Comparison of ENCODE assay signal across 31 cellular contexts in genomic region chr14:53360821-53361220, GRCh38.
"Had no signal": no experiment of that assay in that cellular context is flagged by ENCODE, and none has a peak within 500 bp of the region (broad histone marks: within the 10 kb centered on the region; RNA-seq: fewer than 3 reads in every experiment).

No MANE protein-coding gene starts in this region.

- ATAC-seq: activated naive CD4-positive, alpha-beta T cell treated with anti-CD3 and anti-CD28 coated beads, Interleukin-2, amount 50 U/mL, for 72 hours; activated T-cell treated with anti-CD3 and anti-CD28 coated beads, Interleukin-2, amount 50 U/mL, for 72 hours; body of pancreas; effector memory CD8-positive, alpha-beta T cell; foreskin keratinocyte; gastrocnemius medialis; heart left ventricle; T-helper 17 cell had no signal

- H3K9me3 ChIP-seq: body of pancreas, esophagus muscularis mucosa, gastrocnemius medialis had no signal

- H3K4me3 Mint-ChIP-seq: activated CD4-positive, alpha-beta memory T cell treated with anti-CD3 and anti-CD28 coated beads, Interleukin-2, amount 10 ng/mL, durations not matched to agents 7 days and 5 days; activated CD4-positive, alpha-beta T cell treated with anti-CD3 and anti-CD28 coated beads, Interleukin-2, amount 10 ng/mL, durations not matched to agents 7 days and 5 days; activated naive CD4-positive, alpha-beta T cell treated with anti-CD3 and anti-CD28 coated beads, Interleukin-2, amount 10 ng/mL, durations not matched to agents 7 days and 5 days; activated naive CD8-positive, alpha-beta T cell treated with anti-CD3 and anti-CD28 coated beads, Interleukin-2, amount 10 ng/mL, durations not matched to agents 7 days and 5 days; activated T-cell treated with anti-CD3 and anti-CD28 coated beads, Interleukin-2, amount 50 U/mL, for 24 hours; activated T-cell treated with anti-CD3 and anti-CD28 coated beads, Interleukin-2, amount 50 U/mL, for 72 hours; effector memory CD8-positive, alpha-beta T cell; T-helper 17 cell; T-helper 2 cell treated with Interferon-gamma antibody and Interleukin-4, amounts not matched to agents 5 μg/mL and 100 μg/mL, for 36 hours had no signal

- DNase-seq: activated CD4-positive, alpha-beta memory T cell treated with anti-CD3 and anti-CD28 coated beads, Interleukin-2, amount 10 ng/mL, durations not matched to agents 7 days and 5 days; activated CD4-positive, alpha-beta T cell treated with anti-CD3 and anti-CD28 coated beads for 1 hour; activated CD4-positive, alpha-beta T cell treated with anti-CD3 and anti-CD28 coated beads for 4 hours; activated CD4-positive, alpha-beta T cell treated with anti-CD3 and anti-CD28 coated beads, Interleukin-2, amount 10 ng/mL, durations not matched to agents 7 days and 5 days; activated CD4-positive, alpha-beta T cell treated with anti-CD3 and anti-CD28 coated beads, Interleukin-2, amount 50 U/mL, for 4 hours; activated CD4-positive, CD25-positive, alpha-beta regulatory T cell; activated CD8-positive, alpha-beta memory T cell treated with anti-CD3 and anti-CD28 coated beads, Interleukin-2, amount 50 U/mL, for 48 hours; activated gamma-delta T cell; activated naive CD4-positive, alpha-beta T cell; activated naive CD4-positive, alpha-beta T cell treated with anti-CD3 and anti-CD28 coated beads, Interleukin-2, amount 10 ng/mL, durations not matched to agents 7 days and 5 days; activated naive CD8-positive, alpha-beta T cell treated with anti-CD3 and anti-CD28 coated beads, Interleukin-2, amount 10 ng/mL, durations not matched to agents 7 days and 5 days; activated T-cell treated with anti-CD3 and anti-CD28 coated beads for 4 hours; activated T-cell treated with anti-CD3 and anti-CD28 coated beads, Interleukin-2, amount 50 U/mL, for 24 hours; activated T-cell treated with anti-CD3 and anti-CD28 coated beads, Interleukin-2, amount 50 U/mL, for 72 hours; anterior cingulate cortex; body of pancreas; caudate nucleus; cortex of kidney; dermis blood vessel endothelial cell; effector CD4-positive, alpha-beta T cell; effector memory CD8-positive, alpha-beta T cell; foreskin keratinocyte; gastrocnemius medialis; glutamatergic neuron; heart left ventricle; T-helper 1 cell; T-helper 17 cell; T1000 had no signal

- H3K4me1 ChIP-seq: body of pancreas, gastrocnemius medialis had no signal

- H3K4me3 ChIP-seq: body of pancreas, esophagus muscularis mucosa, gastrocnemius medialis, heart left ventricle had no signal

- H3K36me3 ChIP-seq: esophagus muscularis mucosa, gastrocnemius medialis, heart left ventricle had no signal

- H3K4me1 Mint-ChIP-seq: activated CD4-positive, alpha-beta memory T cell treated with anti-CD3 and anti-CD28 coated beads, Interleukin-2, amount 10 ng/mL, durations not matched to agents 7 days and 5 days; activated CD4-positive, alpha-beta T cell treated with anti-CD3 and anti-CD28 coated beads, Interleukin-2, amount 10 ng/mL, durations not matched to agents 7 days and 5 days; activated naive CD4-positive, alpha-beta T cell treated with anti-CD3 and anti-CD28 coated beads, Interleukin-2, amount 10 ng/mL, durations not matched to agents 7 days and 5 days; activated naive CD8-positive, alpha-beta T cell treated with anti-CD3 and anti-CD28 coated beads, Interleukin-2, amount 10 ng/mL, durations not matched to agents 7 days and 5 days; T-helper 17 cell had no signal

- H3K27me3 ChIP-seq: body of pancreas, esophagus muscularis mucosa, foreskin keratinocyte, gastrocnemius medialis, heart left ventricle had no signal

- H3K36me3 Mint-ChIP-seq: activated naive CD4-positive, alpha-beta T cell treated with anti-CD3 and anti-CD28 coated beads, Interleukin-2, amount 10 ng/mL, durations not matched to agents 7 days and 5 days; activated naive CD4-positive, alpha-beta T cell treated with anti-CD3 and anti-CD28 coated beads, Interleukin-2, amount 50 U/mL, for 72 hours; activated naive CD8-positive, alpha-beta T cell treated with anti-CD3 and anti-CD28 coated beads, Interleukin-2, amount 10 ng/mL, durations not matched to agents 7 days and 5 days had no signal

- H3K27me3 Mint-ChIP-seq: activated CD4-positive, alpha-beta memory T cell treated with anti-CD3 and anti-CD28 coated beads, Interleukin-2, amount 10 ng/mL, durations not matched to agents 7 days and 5 days; activated CD4-positive, alpha-beta T cell treated with anti-CD3 and anti-CD28 coated beads, Interleukin-2, amount 10 ng/mL, durations not matched to agents 7 days and 5 days; activated naive CD4-positive, alpha-beta T cell treated with anti-CD3 and anti-CD28 coated beads, Interleukin-2, amount 10 ng/mL, durations not matched to agents 7 days and 5 days; activated naive CD8-positive, alpha-beta T cell treated with anti-CD3 and anti-CD28 coated beads, Interleukin-2, amount 10 ng/mL, durations not matched to agents 7 days and 5 days; activated T-cell treated with anti-CD3 and anti-CD28 coated beads, Interleukin-2, amount 50 U/mL, for 24 hours; effector memory CD8-positive, alpha-beta T cell; T-helper 17 cell had no signal

- H3K27ac Mint-ChIP-seq: activated CD4-positive, alpha-beta memory T cell treated with anti-CD3 and anti-CD28 coated beads, Interleukin-2, amount 10 ng/mL, durations not matched to agents 7 days and 5 days; activated CD4-positive, alpha-beta T cell treated with anti-CD3 and anti-CD28 coated beads, Interleukin-2, amount 10 ng/mL, durations not matched to agents 7 days and 5 days; activated naive CD4-positive, alpha-beta T cell treated with anti-CD3 and anti-CD28 coated beads, Interleukin-2, amount 10 ng/mL, durations not matched to agents 7 days and 5 days; activated naive CD8-positive, alpha-beta T cell treated with anti-CD3 and anti-CD28 coated beads, Interleukin-2, amount 10 ng/mL, durations not matched to agents 7 days and 5 days; activated T-cell treated with anti-CD3 and anti-CD28 coated beads, Interleukin-2, amount 50 U/mL, for 24 hours; activated T-cell treated with anti-CD3 and anti-CD28 coated beads, Interleukin-2, amount 50 U/mL, for 72 hours; effector memory CD8-positive, alpha-beta T cell; T-helper 17 cell; T-helper 2 cell treated with Interferon-gamma antibody and Interleukin-4, amounts not matched to agents 5 μg/mL and 100 μg/mL, for 36 hours had no signal

- H3K27ac ChIP-seq: body of pancreas, esophagus muscularis mucosa, foreskin keratinocyte, gastrocnemius medialis, heart left ventricle had no signal
